Comparison of ENCODE assay signal across 19 cellular contexts in genomic region chr1:28195780-28196179, GRCh38.
"Had no signal": no experiment of that assay in that cellular context is flagged by ENCODE, and none has a peak within 500 bp of the region (broad histone marks: within the 10 kb centered on the region; RNA-seq: fewer than 3 reads in every experiment).

No MANE protein-coding gene starts in this region.

- DNase-seq: activated CD4-positive, alpha-beta T cell treated with anti-CD3 and anti-CD28 coated beads for 48 hours; activated naive CD4-positive, alpha-beta T cell treated with anti-CD3 and anti-CD28 coated beads, Interleukin-2, amount 50 U/mL, for 16 hours; activated T-cell treated with anti-CD3 and anti-CD28 coated beads, Interleukin-2, amount 50 U/mL, for 1 hour; amniotic stem cell; brain microvascular endothelial cell; effector memory CD4-positive, alpha-beta T cell; gastrocnemius medialis; immature natural killer cell; left colon; naive thymus-derived CD8-positive, alpha-beta T cell; nucleus accumbens; psoas muscle; stimulated activated CD4-positive, alpha-beta T cell treated with anti-CD3 and anti-CD28 coated beads, Interleukin-2, amount 100 ng/mL, for 24 hours; stimulated activated naive CD4-positive, alpha-beta T cell; substantia nigra; T-helper 9 cell; trophoblast cell had no signal

- H3K4me1 ChIP-seq: gastrocnemius medialis, psoas muscle had no signal

- H3K4me2 ChIP-seq: hepatocyte had no signal

- H3K27me3 ChIP-seq: brain microvascular endothelial cell, gastrocnemius medialis, hepatocyte, right lobe of liver had no signal

- H3K27ac ChIP-seq: brain microvascular endothelial cell, gastrocnemius medialis, hepatocyte, psoas muscle, right lobe of liver had no signal

- H3K9me3 ChIP-seq: gastrocnemius medialis, psoas muscle, right lobe of liver had no signal

- H3K4me3 ChIP-seq: gastrocnemius medialis, hepatocyte, psoas muscle, right lobe of liver had no signal
